In genomic region chr7:77566421-77566820, GRCh38 we compare ENCODE assay signal across 1 cellular context.
TF ChIP-seq lines count a peak whose summit lies in the region.

No MANE protein-coding gene starts in this region.

TF ChIP-seq in GM23338, 12 proteins besides CTCF, POLR2A, EP300 and RAD21:
- no peak for TF ChIP-seq REST (IDR thresholded peaks at IDR 0.05; ENCODE audit: unreplicated experiment)
- TF ChIP-seq STAT1 (IDR thresholded peaks at IDR 0.05; ENCODE audit: unreplicated experiment): no peak
- TF ChIP-seq NANOG (IDR thresholded peaks at IDR 0.05; ENCODE audit: borderline replicate concordance): no peak
- TF ChIP-seq EZH2phosphoT487 (IDR thresholded peaks at IDR 0.05; ENCODE audit: unreplicated experiment): no peak
- TF ChIP-seq ETS1 (IDR thresholded peaks at IDR 0.05): no peak
- TF ChIP-seq ZNF114 (CRISPR knock-in tag; IDR thresholded peaks at IDR 0.05): no peak
- TF ChIP-seq EZH2 (IDR thresholded peaks at IDR 0.05; ENCODE audit: low read depth, unreplicated experiment): no peak
- TF ChIP-seq JUNB (IDR thresholded peaks at IDR 0.05; ENCODE audit: unreplicated experiment): no peak
- no peak for TF ChIP-seq POLR2AphosphoS5 (IDR thresholded peaks at IDR 0.05; ENCODE audit: low read depth)
- no peak for TF ChIP-seq CREB1 (CRISPR knock-in tag; IDR thresholded peaks at IDR 0.05; ENCODE audit: low read depth)
- TF ChIP-seq, protein P1, sequence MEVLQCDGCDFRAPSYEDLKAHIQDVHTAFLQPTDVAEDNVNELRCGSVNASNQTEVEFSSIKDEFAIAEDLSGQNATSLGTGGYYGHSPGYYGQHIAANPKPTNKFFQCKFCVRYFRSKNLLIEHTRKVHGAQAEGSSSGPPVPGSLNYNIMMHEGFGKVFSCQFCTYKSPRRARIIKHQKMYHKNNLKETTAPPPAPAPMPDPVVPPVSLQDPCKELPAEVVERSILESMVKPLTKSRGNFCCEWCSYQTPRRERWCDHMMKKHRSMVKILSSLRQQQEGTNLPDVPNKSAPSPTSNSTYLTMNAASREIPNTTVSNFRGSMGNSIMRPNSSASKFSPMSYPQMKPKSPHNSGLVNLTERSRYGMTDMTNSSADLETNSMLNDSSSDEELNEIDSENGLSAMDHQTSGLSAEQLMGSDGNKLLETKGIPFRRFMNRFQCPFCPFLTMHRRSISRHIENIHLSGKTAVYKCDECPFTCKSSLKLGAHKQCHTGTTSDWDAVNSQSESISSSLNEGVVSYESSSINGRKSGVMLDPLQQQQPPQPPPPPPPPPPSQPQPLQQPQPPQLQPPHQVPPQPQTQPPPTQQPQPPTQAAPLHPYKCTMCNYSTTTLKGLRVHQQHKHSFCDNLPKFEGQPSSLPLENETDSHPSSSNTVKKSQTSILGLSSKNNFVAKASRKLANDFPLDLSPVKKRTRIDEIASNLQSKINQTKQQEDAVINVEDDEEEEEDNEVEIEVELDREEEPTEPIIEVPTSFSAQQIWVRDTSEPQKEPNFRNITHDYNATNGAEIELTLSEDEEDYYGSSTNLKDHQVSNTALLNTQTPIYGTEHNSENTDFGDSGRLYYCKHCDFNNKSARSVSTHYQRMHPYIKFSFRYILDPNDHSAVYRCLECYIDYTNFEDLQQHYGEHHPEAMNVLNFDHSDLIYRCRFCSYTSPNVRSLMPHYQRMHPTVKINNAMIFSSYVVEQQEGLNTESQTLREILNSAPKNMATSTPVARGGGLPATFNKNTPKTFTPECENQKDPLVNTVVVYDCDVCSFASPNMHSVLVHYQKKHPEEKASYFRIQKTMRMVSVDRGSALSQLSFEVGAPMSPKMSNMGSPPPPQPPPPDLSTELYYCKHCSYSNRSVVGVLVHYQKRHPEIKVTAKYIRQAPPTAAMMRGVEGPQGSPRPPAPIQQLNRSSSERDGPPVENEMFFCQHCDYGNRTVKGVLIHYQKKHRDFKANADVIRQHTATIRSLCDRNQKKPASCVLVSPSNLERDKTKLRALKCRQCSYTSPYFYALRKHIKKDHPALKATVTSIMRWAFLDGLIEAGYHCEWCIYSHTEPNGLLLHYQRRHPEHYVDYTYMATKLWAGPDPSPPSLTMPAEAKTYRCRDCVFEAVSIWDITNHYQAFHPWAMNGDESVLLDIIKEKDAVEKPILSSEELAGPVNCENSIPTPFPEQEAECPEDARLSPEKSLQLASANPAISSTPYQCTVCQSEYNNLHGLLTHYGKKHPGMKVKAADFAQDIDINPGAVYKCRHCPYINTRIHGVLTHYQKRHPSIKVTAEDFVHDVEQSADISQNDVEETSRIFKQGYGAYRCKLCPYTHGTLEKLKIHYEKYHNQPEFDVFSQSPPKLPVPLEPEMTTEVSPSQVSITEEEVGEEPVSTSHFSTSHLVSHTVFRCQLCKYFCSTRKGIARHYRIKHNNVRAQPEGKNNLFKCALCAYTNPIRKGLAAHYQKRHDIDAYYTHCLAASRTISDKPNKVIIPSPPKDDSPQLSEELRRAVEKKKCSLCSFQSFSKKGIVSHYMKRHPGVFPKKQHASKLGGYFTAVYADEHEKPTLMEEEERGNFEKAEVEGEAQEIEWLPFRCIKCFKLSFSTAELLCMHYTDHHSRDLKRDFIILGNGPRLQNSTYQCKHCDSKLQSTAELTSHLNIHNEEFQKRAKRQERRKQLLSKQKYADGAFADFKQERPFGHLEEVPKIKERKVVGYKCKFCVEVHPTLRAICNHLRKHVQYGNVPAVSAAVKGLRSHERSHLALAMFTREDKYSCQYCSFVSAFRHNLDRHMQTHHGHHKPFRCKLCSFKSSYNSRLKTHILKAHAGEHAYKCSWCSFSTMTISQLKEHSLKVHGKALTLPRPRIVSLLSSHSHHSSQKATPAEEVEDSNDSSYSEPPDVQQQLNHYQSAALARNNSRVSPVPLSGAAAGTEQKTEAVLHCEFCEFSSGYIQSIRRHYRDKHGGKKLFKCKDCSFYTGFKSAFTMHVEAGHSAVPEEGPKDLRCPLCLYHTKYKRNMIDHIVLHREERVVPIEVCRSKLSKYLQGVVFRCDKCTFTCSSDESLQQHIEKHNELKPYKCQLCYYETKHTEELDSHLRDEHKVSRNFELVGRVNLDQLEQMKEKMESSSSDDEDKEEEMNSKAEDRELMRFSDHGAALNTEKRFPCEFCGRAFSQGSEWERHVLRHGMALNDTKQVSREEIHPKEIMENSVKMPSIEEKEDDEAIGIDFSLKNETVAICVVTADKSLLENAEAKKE (CRISPR knock-in tag; IDR thresholded peaks at IDR 0.05): no peak
- TF ChIP-seq ZNF331 (CRISPR knock-in tag; IDR thresholded peaks at IDR 0.05; ENCODE audit: low read depth): no peak
